Comparison of ENCODE assay signal across 20 cellular contexts in genomic region chr3:99710094-99710493, GRCh38.
"Had no signal": no experiment of that assay in that cellular context is flagged by ENCODE, and none has a peak within 500 bp of the region (broad histone marks: within the 10 kb centered on the region; RNA-seq: fewer than 3 reads in every experiment).

No MANE protein-coding gene starts in this region.

- H3K36me3 Mint-ChIP-seq: mesothelial cell of epicardium; natural killer cell treated with Interleukin-12 subunit alpha and Interleukin-12 subunit beta and Interleukin-15 and Interleukin-18, amount 100 ng/mL, for 72 hours; stimulated activated memory B cell treated with anti-CD40 and anti-IgM and Interleukin-4, amounts not matched to agents 10 μg/mL and 1 μg/mL and 100 μg/mL, for 72 hours had no signal

- H3K4me3 Mint-ChIP-seq: central memory CD8-positive, alpha-beta T cell; dendritic cell treated with granulocyte-macrophage colony-stimulating factor and Interleukin-4, amounts not matched to agents 40 ng/mL and 50 ng/mL, for 4 days; mesothelial cell of epicardium; natural killer cell treated with Interleukin-12 subunit alpha and Interleukin-12 subunit beta and Interleukin-15 and Interleukin-18, amount 100 ng/mL, for 72 hours; stimulated activated memory B cell treated with anti-CD40 and anti-IgM and Interleukin-4, amounts not matched to agents 10 μg/mL and 1 μg/mL and 100 μg/mL, for 72 hours; stimulated activated naive CD8-positive, alpha-beta T cell treated with anti-CD3 and anti-CD28 coated beads, Interleukin-15, Interleukin-2, amounts not matched to agents 100 ng/mL and 50 ng/mL, for 24 hours had no signal

- ATAC-seq: foreskin keratinocyte; left colon; natural killer cell treated with Interleukin-12 subunit alpha and Interleukin-12 subunit beta and Interleukin-15 and Interleukin-18, amount 100 ng/mL, for 72 hours; psoas muscle; right lobe of liver; stimulated activated memory B cell treated with anti-CD40 and anti-IgM and Interleukin-4, amounts not matched to agents 10 μg/mL and 1 μg/mL and 100 μg/mL, for 72 hours; upper lobe of right lung had no signal

- H3K27me3 ChIP-seq: foreskin keratinocyte, right lobe of liver, tibial artery, upper lobe of right lung had no signal

- H3K9me3 ChIP-seq: psoas muscle, right lobe of liver, tibial artery, upper lobe of right lung had no signal

- H3K4me3 ChIP-seq: psoas muscle, right lobe of liver, tibial artery, upper lobe of right lung had no signal

- H3K27me3 Mint-ChIP-seq: stimulated activated memory B cell treated with anti-CD40 and anti-IgM and Interleukin-4, amounts not matched to agents 10 μg/mL and 1 μg/mL and 100 μg/mL, for 72 hours had no signal

- H3K27ac Mint-ChIP-seq: dendritic cell treated with granulocyte-macrophage colony-stimulating factor and Interleukin-4, amounts not matched to agents 40 ng/mL and 50 ng/mL, for 4 days; mesothelial cell of epicardium; natural killer cell treated with Interleukin-12 subunit alpha and Interleukin-12 subunit beta and Interleukin-15 and Interleukin-18, amount 100 ng/mL, for 72 hours; stimulated activated memory B cell treated with anti-CD40 and anti-IgM and Interleukin-4, amounts not matched to agents 10 μg/mL and 1 μg/mL and 100 μg/mL, for 72 hours; stimulated activated naive CD8-positive, alpha-beta T cell treated with anti-CD3 and anti-CD28 coated beads, Interleukin-15, Interleukin-2, amounts not matched to agents 100 ng/mL and 50 ng/mL, for 24 hours had no signal

- DNase-seq: erythroblast; foreskin keratinocyte; head of caudate nucleus; hippocampal formation; left colon; mammary epithelial cell; occipital lobe; psoas muscle; retina; right lobe of liver; stimulated activated CD4-positive, alpha-beta T cell treated with anti-CD3 and anti-CD28 coated beads, Interleukin-4, amount 100 ng/mL, for 24 hours; tibial artery; upper lobe of right lung had no signal

- H3K4me1 Mint-ChIP-seq: central memory CD8-positive, alpha-beta T cell; stimulated activated memory B cell treated with anti-CD40 and anti-IgM and Interleukin-4, amounts not matched to agents 10 μg/mL and 1 μg/mL and 100 μg/mL, for 72 hours had no signal

- H3K27ac ChIP-seq: foreskin keratinocyte, psoas muscle, right lobe of liver, upper lobe of right lung had no signal

- H3K36me3 ChIP-seq: right lobe of liver, upper lobe of right lung had no signal

- FAIRE-seq: colon had no signal

- H3K4me1 ChIP-seq: foreskin keratinocyte, psoas muscle, right lobe of liver, upper lobe of right lung had no signal

- H3K9me3 Mint-ChIP-seq: central memory CD8-positive, alpha-beta T cell; dendritic cell treated with granulocyte-macrophage colony-stimulating factor and Interleukin-4, amounts not matched to agents 40 ng/mL and 50 ng/mL, for 4 days; mesothelial cell of epicardium; stimulated activated memory B cell treated with anti-CD40 and anti-IgM and Interleukin-4, amounts not matched to agents 10 μg/mL and 1 μg/mL and 100 μg/mL, for 72 hours; stimulated activated naive CD8-positive, alpha-beta T cell treated with anti-CD3 and anti-CD28 coated beads, Interleukin-15, Interleukin-2, amounts not matched to agents 100 ng/mL and 50 ng/mL, for 24 hours had no signal
